In genomic region chr12:130514149-130514551, GRCh38 we compare ENCODE assay signal across 20 cellular contexts.
DNase-seq lines count a peak whose midpoint lies in the region; ATAC-seq and TF ChIP-seq lines count a peak whose summit lies in the region.
"Had no signal": no experiment of that assay in that cellular context is flagged by ENCODE, and none has a peak within 500 bp of the region (broad histone marks: within the 10 kb centered on the region; RNA-seq: fewer than 3 reads in every experiment).

No MANE protein-coding gene starts in this region.

- H3K27me3 ChIP-seq in heart right ventricle, result peaks cover 0 to 39% (median 24%) of the 10 kb centered on the region in 7 donors
- H3K27me3 ChIP-seq: breast epithelium, MG63 had no signal

- intact Hi-C loops in heart right ventricle (cut with DNase I), result no loop called here

- H3K27ac ChIP-seq in heart right ventricle (no peak overlapping the region), coronary artery (no peak overlapping the region)
- H3K27ac ChIP-seq: breast epithelium had no signal

- WGBS in heart right ventricle, 2 donors, result 7 to 10% methylated on average over 5 of the region's 5 CpGs

- TF ChIP-seq CTCF in heart right ventricle (IDR thresholded peaks at IDR 0.05), result no peak
- TF ChIP-seq CTCF in GM10266 (IDR thresholded peaks at IDR 0.05; ENCODE audit: control insufficient read depth, insufficient read depth, low read depth, missing control alignments), result no peak
- TF ChIP-seq CTCF in coronary artery (IDR thresholded peaks at IDR 0.05), result no peak

- ATAC-seq in heart right ventricle, result no peak
- ATAC-seq: esophagus mucosa, HCT116, HepG2 had no signal

- H3K4me3 ChIP-seq in heart right ventricle (no peak overlapping the region), coronary artery (no peak overlapping the region)
- H3K4me3 ChIP-seq: breast epithelium, dorsolateral prefrontal cortex, MG63 had no signal

- H3K4me1 ChIP-seq in heart right ventricle, result no peaks in the 10 kb centered on the region
- H3K4me1 ChIP-seq: breast epithelium had no signal

- H3K36me3 ChIP-seq in heart right ventricle, result no peaks in the 10 kb centered on the region
- H3K36me3 ChIP-seq: breast epithelium, MG63 had no signal

- H3K9me3 ChIP-seq in heart right ventricle, result peaks cover 0 to 36% (median 7%) of the 10 kb centered on the region in 11 donors
- H3K9me3 ChIP-seq: MG63 had no signal

- DNase-seq in DMS153 (lab: John Stamatoyannopoulos, UW) (peak; percentile 10), NCI-H1092 treated with DMSO at 0.1 percent for 48 hours (lab: John Stamatoyannopoulos, UW) (peak; percentile 73), NCI-H510A (lab: John Stamatoyannopoulos, UW) (peak; percentile 32), iPS DF 19.7 (ENCODE audit: low read depth, low spot score) (peak; percentile 38), heart right ventricle (no peak), GM10266 (ENCODE audit: extremely low spot score) (no peak), coronary artery (ENCODE audit: low spot score) (no peak), SIG-M5 treated with dmso at 0.1 percent for 504 hours (lab: John Stamatoyannopoulos, UW; ENCODE audit: unreplicated experiment) (no peak)
- DNase-seq: activated CD4-positive, alpha-beta T cell treated with anti-CD3 and anti-CD28 coated beads, Interleukin-2, amount 50 U/mL, for 48 hours; activated T-cell treated with anti-CD3 and anti-CD28 coated beads, Interleukin-2, amount 50 U/mL, for 24 hours; CD4-positive, CD25-positive, alpha-beta regulatory T cell; dorsolateral prefrontal cortex; GDM1; MG63; stimulated activated CD4-positive, alpha-beta T cell treated with anti-CD3 and anti-CD28 coated beads, Interleukin-4, amount 100 ng/mL, for 1 hour; SW 1271 had no signal

Comparison
In these comparisons a context has a peak if more than half of its experiments do, and no peak if none do; other contexts are left out.
1. DNase-seq: peak in DMS153 (single experiment), NCI-H1092 treated with DMSO at 0.1 percent for 48 hours (single experiment), NCI-H510A (single experiment) and iPS DF 19.7 (single experiment); none in heart right ventricle (0 of 2), GM10266 (single experiment), coronary artery (single experiment) and SIG-M5 treated with dmso at 0.1 percent for 504 hours (single experiment).